25 cellular contexts compared by ENCODE assay signal in the genomic region with DNA sequence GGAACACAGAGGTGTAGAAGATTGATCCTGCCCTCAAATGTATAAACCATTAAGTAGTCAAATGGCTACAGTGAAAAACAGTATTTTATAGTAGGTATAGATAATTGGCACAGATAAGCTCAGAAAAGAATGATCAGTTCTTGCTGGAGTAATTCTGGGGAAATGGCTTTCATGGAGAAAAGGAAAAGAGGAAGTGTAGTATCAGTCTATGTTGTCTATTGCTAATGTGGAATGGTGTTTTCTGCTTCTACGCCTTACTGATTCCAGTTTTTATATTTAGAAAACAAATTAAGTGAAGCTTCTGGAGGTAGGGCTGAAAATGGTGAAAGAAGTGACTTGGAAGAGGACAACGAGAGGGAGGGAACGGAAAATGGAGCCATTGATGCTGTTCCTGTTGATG. TPM values are rescaled to one million over a fixed set of nuclear protein-coding genes. Genes with fewer than 3 reads are reported as not detected.
DNase-seq lines count a peak whose midpoint lies in the region; ATAC-seq, FAIRE-seq and TF ChIP-seq lines count a peak whose summit lies in the region.
"Had no signal": no experiment of that assay in that cellular context is flagged by ENCODE, and none has a peak within 500 bp of the region (broad histone marks: within the 10 kb centered on the region; RNA-seq: fewer than 3 reads in every experiment).

No MANE protein-coding gene starts in this region.

- peaks cover 16% of the 10 kb centered on the region for H3K4me1 Mint-ChIP-seq in activated T-cell treated with anti-CD3 and anti-CD28 coated beads, Interleukin-2, amount 50 U/mL, for 24 hours (ENCODE audit: low read depth)
- H3K4me1 Mint-ChIP-seq in activated T-helper 17 cell treated with anti-CD3 and anti-CD28 coated beads, Interleukin-2, amount 50 U/mL, for 72 hours: peaks cover 5% of the 10 kb centered on the region
- H3K4me1 Mint-ChIP-seq in nephron progenitor cell: no peaks in the 10 kb centered on the region
- H3K4me1 Mint-ChIP-seq: GM23338 had no signal

- DNase-seq in activated T-cell treated with anti-CD3 and anti-CD28 coated beads, Interleukin-2, amount 50 U/mL, for 24 hours: no peak
- no peak for DNase-seq in activated T-cell treated with anti-CD3 and anti-CD28 coated beads, Interleukin-2, amount 50 U/mL, for 48 hours
- DNase-seq in GM12891 (ENCODE audit: insufficient read length, low spot score) (no peak), nephron progenitor cell (no peak), PC-3 (no peak)
- DNase-seq: CD4-positive, alpha-beta T cell; HFFc6; KG1; NCI-H1048; NCI-H1694; NCI-H2029 treated with DMSO at 0.1 percent for 48 hours; NCI-H446 treated with DMSO at 0.1 percent for 48 hours; NCI-H526; NCI-H82; NK-92 treated with Interleukin-12 subunit alpha and Interleukin-12 subunit beta, amount 100 ng/mL, for 24 hours; PC-9; SHP77 had no signal

- H3K27me3 Mint-ChIP-seq in activated T-cell treated with anti-CD3 and anti-CD28 coated beads, Interleukin-2, amount 50 U/mL, for 24 hours: no peaks in the 10 kb centered on the region
- H3K27me3 Mint-ChIP-seq in activated T-helper 17 cell treated with anti-CD3 and anti-CD28 coated beads, Interleukin-2, amount 50 U/mL, for 72 hours: no peaks in the 10 kb centered on the region
- H3K27me3 Mint-ChIP-seq in nephron progenitor cell (ENCODE audit: low read depth, poor library complexity): peaks cover 3% of the 10 kb centered on the region
- H3K27me3 Mint-ChIP-seq: CD4-positive, alpha-beta T cell had no signal

- H3K36me3 ChIP-seq in PC-3 (ENCODE audit: low read depth, low read length): peaks cover 79% of the 10 kb centered on the region

- H2AFZ ChIP-seq in PC-3 (ENCODE audit: low read length): no peak overlapping the region
- H2AFZ ChIP-seq: GM23338, PC-9 had no signal

- no peaks in the 10 kb centered on the region; the same call in 1 of the 2 replicates for H3K79me2 ChIP-seq in PC-3 (ENCODE audit: low read length)

- no peak for ATAC-seq in activated T-helper 17 cell treated with anti-CD3 and anti-CD28 coated beads, Interleukin-2, amount 50 U/mL, for 72 hours (replicated peaks)
- no peak for ATAC-seq in HG02588 (IDR thresholded peaks at IDR 0.05; ENCODE audit: unreplicated experiment)
- no peak for ATAC-seq in PC-3
- ATAC-seq: GM23338 had no signal

- H3K9me3 Mint-ChIP-seq in activated T-cell treated with anti-CD3 and anti-CD28 coated beads, Interleukin-2, amount 50 U/mL, for 24 hours: no peaks in the 10 kb centered on the region
- H3K9me3 Mint-ChIP-seq in activated T-helper 17 cell treated with anti-CD3 and anti-CD28 coated beads, Interleukin-2, amount 50 U/mL, for 72 hours: no peaks in the 10 kb centered on the region
- H3K9me3 Mint-ChIP-seq in nephron progenitor cell: no peaks in the 10 kb centered on the region
- H3K9me3 Mint-ChIP-seq: CD4-positive, alpha-beta T cell; GM23338; HFFc6 had no signal

- H3K4me3 Mint-ChIP-seq in activated T-cell treated with anti-CD3 and anti-CD28 coated beads, Interleukin-2, amount 50 U/mL, for 24 hours: no peak overlapping the region
- no peak overlapping the region for H3K4me3 Mint-ChIP-seq in activated T-helper 17 cell treated with anti-CD3 and anti-CD28 coated beads, Interleukin-2, amount 50 U/mL, for 72 hours
- no peak overlapping the region for H3K4me3 Mint-ChIP-seq in nephron progenitor cell
- H3K4me3 Mint-ChIP-seq: CD4-positive, alpha-beta T cell; GM23338; HFFc6 had no signal

- H3K9me2 ChIP-seq in PC-3 (replicated peaks; ENCODE audit: low read length): no peaks in the 10 kb centered on the region

- no peak overlapping the region for H3K9ac ChIP-seq in PC-3 (ENCODE audit: low read length)
- H3K9ac ChIP-seq: BLaER1 treated with 17β-estradiol and CSF1 and Interleukin-3, amounts not matched to agents 10 nM and 100 nM had no signal

- no peak for FAIRE-seq in GM12891 (lab: Jason Lieb, UNC)
- FAIRE-seq: A204.1, D721Med had no signal

- CTCF ChIA-PET in PC-3 (lab: Charles Lee): no interaction called here

- no peak for TF ChIP-seq CTCF in nephron progenitor cell (IDR thresholded peaks at IDR 0.05)
- TF ChIP-seq CTCF in PC-3 (conservative IDR thresholded peaks at IDR 0.05; ENCODE audit: low read depth, low read length): no peak

- intact Hi-C loops in PC-3 (cut with micrococcal nuclease): no loop called here

- peaks cover 4% of the 10 kb centered on the region for H3F3A ChIP-seq in PC-3 (ENCODE audit: low read length, unreplicated experiment)

- no peaks in the 10 kb centered on the region for H3K9me3 ChIP-seq in PC-3 (ENCODE audit: low read length)
- H3K9me3 ChIP-seq: BLaER1 treated with 17β-estradiol and CSF1 and Interleukin-3, amounts not matched to agents 10 nM and 100 nM; HAP-1 had no signal

- peaks cover 94% of the 10 kb centered on the region for H3K36me3 Mint-ChIP-seq in activated T-cell treated with anti-CD3 and anti-CD28 coated beads, Interleukin-2, amount 50 U/mL, for 24 hours (ENCODE audit: low read depth)
- peaks cover 100% of the 10 kb centered on the region for H3K36me3 Mint-ChIP-seq in activated T-helper 17 cell treated with anti-CD3 and anti-CD28 coated beads, Interleukin-2, amount 50 U/mL, for 72 hours (ENCODE audit: low read depth)
- peaks cover 38% of the 10 kb centered on the region for H3K36me3 Mint-ChIP-seq in nephron progenitor cell (ENCODE audit: low read depth)

- H3K27ac Mint-ChIP-seq in activated T-cell treated with anti-CD3 and anti-CD28 coated beads, Interleukin-2, amount 50 U/mL, for 24 hours: peak overlapping the region; percentile 4
- peak overlapping the region; percentile 22 for H3K27ac Mint-ChIP-seq in activated T-helper 17 cell treated with anti-CD3 and anti-CD28 coated beads, Interleukin-2, amount 50 U/mL, for 72 hours
- peak overlapping the region; percentile 36 for H3K27ac Mint-ChIP-seq in nephron progenitor cell
- H3K27ac Mint-ChIP-seq: GM23338, HFFc6 had no signal

- no peak overlapping the region for H3K4me2 ChIP-seq in PC-3 (ENCODE audit: low read length)
- H3K4me2 ChIP-seq: BLaER1 treated with 17β-estradiol and CSF1 and Interleukin-3, amounts not matched to agents 10 nM and 100 nM; GM23338; PC-9 had no signal

- no peak overlapping the region for H3K27ac ChIP-seq in PC-3 (ENCODE audit: low read length)
- H3K27ac ChIP-seq: BLaER1 treated with 17β-estradiol and CSF1 and Interleukin-3, amounts not matched to agents 10 nM and 100 nM; PC-9; RWPE1 had no signal

- no peak for TF ChIP-seq POLR2A in GM12891 (IDR thresholded peaks at IDR 0.05; ENCODE audit: low read depth, low read length)

- POLR2A ChIA-PET in PC-3 (lab: Charles Lee; ENCODE audit: unreplicated experiment): no interaction called here

- H4K20me1 ChIP-seq in PC-3 (ENCODE audit: low read length): peaks cover 10% of the 10 kb centered on the region

- H3K4me3 ChIP-seq in PC-3 (ENCODE audit: low read length): no peak overlapping the region
- H3K4me3 ChIP-seq: BLaER1 treated with 17β-estradiol and CSF1 and Interleukin-3, amounts not matched to agents 10 nM and 100 nM; GM23338; HAP-1; PC-9 had no signal

- no TSS peak for BruUV-seq in PC-3 (replicated peaks; lab: Mats Ljungman, UMichigan)

- H3K27me3 ChIP-seq in PC-3 (ENCODE audit: low read length): no peaks in the 10 kb centered on the region
- H3K27me3 ChIP-seq: BLaER1 treated with 17β-estradiol and CSF1 and Interleukin-3, amounts not matched to agents 10 nM and 100 nM had no signal

- H3K4me1 ChIP-seq in PC-3 (ENCODE audit: insufficient read depth, low read length): no peaks in the 10 kb centered on the region
- H3K4me1 ChIP-seq: HAP-1 had no signal

TF ChIP-seq in GM12891, 5 proteins besides CTCF, POLR2A, EP300 and RAD21:
- TF ChIP-seq SPI1 (IDR thresholded peaks at IDR 0.05; ENCODE audit: low read depth, low read length) (peak; percentile 48), PAX5 (IDR thresholded peaks at IDR 0.05; ENCODE audit: insufficient read depth, low read length, severe bottlenecking) (no peak), POLR2AphosphoS5 (IDR thresholded peaks at IDR 0.05; ENCODE audit: low read depth, low read length) (no peak), TAF1 (IDR thresholded peaks at IDR 0.05; ENCODE audit: low read depth, low read length) (no peak)

RNA-seq across cellular contexts. Expression of gene ZC3H15, which starts 22.2 kb away (rescaled TPM):
- 73.7 TPM for polyA plus RNA-seq in GM12891 (2012; ENCODE audit: low read depth, missing spikeins)
- 10 to 100 TPM; 54.4 to 82.0 TPM for total RNA-seq in activated T-helper 17 cell treated with anti-CD3 and anti-CD28 coated beads, Interleukin-2, amount 50 U/mL, for 72 hours
- total RNA-seq in PC-3 (2014; rRNA removed): 58.2 and 64.9 TPM in 2 replicates
